Comparison of ENCODE assay signal across 24 cellular contexts in genomic region chr5:2627867-2628266, GRCh38.
"Had no signal": no experiment of that assay in that cellular context is flagged by ENCODE, and none has a peak within 500 bp of the region (broad histone marks: within the 10 kb centered on the region; RNA-seq: fewer than 3 reads in every experiment).

No MANE protein-coding gene starts in this region.

- H3K27me3 ChIP-seq: colonic mucosa, foreskin keratinocyte, gastrocnemius medialis had no signal

- DNase-seq: colonic mucosa; cortex of kidney; dermis blood vessel endothelial cell; dorsolateral prefrontal cortex; effector CD4-positive, alpha-beta T cell; effector CD8-positive, alpha-beta T cell; effector memory CD4-positive, alpha-beta T cell; effector memory CD8-positive, alpha-beta T cell; erythroblast; esophagus squamous epithelium; foreskin fibroblast; foreskin keratinocyte; foreskin melanocyte; gastrocnemius medialis; glutamatergic neuron; heart left ventricle; heart right ventricle had no signal

- H3K36me3 ChIP-seq: colonic mucosa, esophagus muscularis mucosa, esophagus squamous epithelium, gastrocnemius medialis, gastroesophageal sphincter, heart left ventricle, heart right ventricle had no signal

- ATAC-seq: effector memory CD8-positive, alpha-beta T cell; esophagus mucosa; foreskin keratinocyte; gastrocnemius medialis; gastroesophageal sphincter; heart left ventricle; heart right ventricle had no signal

- H3K27ac ChIP-seq: colonic mucosa, coronary artery, dorsolateral prefrontal cortex, epithelial cell of prostate, esophagus muscularis mucosa, esophagus squamous epithelium, foreskin keratinocyte, gastrocnemius medialis, gastroesophageal sphincter, heart left ventricle, heart right ventricle had no signal

- H3K9me3 ChIP-seq: colonic mucosa, esophagus muscularis mucosa, esophagus squamous epithelium, gastrocnemius medialis, gastroesophageal sphincter, heart left ventricle, heart right ventricle had no signal

- H3K4me3 ChIP-seq: colonic mucosa, coronary artery, dorsolateral prefrontal cortex, esophagus muscularis mucosa, esophagus squamous epithelium, gastrocnemius medialis, gastroesophageal sphincter, heart left ventricle, heart right ventricle had no signal

- H3K27ac Mint-ChIP-seq: dendritic cell treated with granulocyte-macrophage colony-stimulating factor and Interleukin-4, amounts not matched to agents 40 ng/mL and 50 ng/mL, for 4 days; effector memory CD8-positive, alpha-beta T cell; endodermal cell had no signal

- H3K9me3 Mint-ChIP-seq: dendritic cell treated with granulocyte-macrophage colony-stimulating factor and Interleukin-4, amounts not matched to agents 40 ng/mL and 50 ng/mL, for 4 days; endodermal cell had no signal

- H3K27me3 Mint-ChIP-seq: dendritic cell treated with granulocyte-macrophage colony-stimulating factor and Interleukin-4, amounts not matched to agents 40 ng/mL and 50 ng/mL, for 4 days; effector memory CD8-positive, alpha-beta T cell had no signal

- H3K4me3 Mint-ChIP-seq: dendritic cell treated with granulocyte-macrophage colony-stimulating factor and Interleukin-4, amounts not matched to agents 40 ng/mL and 50 ng/mL, for 4 days; effector memory CD8-positive, alpha-beta T cell; endodermal cell had no signal

- H3K4me1 ChIP-seq: colonic mucosa, esophagus muscularis mucosa, esophagus squamous epithelium, foreskin keratinocyte, gastrocnemius medialis, gastroesophageal sphincter, heart left ventricle, heart right ventricle had no signal
